23 cellular contexts compared by ENCODE assay signal in genomic region chr18:6211174-6211504, GRCh38.
DNase-seq lines count a peak whose midpoint lies in the region; ATAC-seq, FAIRE-seq and TF ChIP-seq lines count a peak whose summit lies in the region.
"Had no signal": no experiment of that assay in that cellular context is flagged by ENCODE, and none has a peak within 500 bp of the region (broad histone marks: within the 10 kb centered on the region; RNA-seq: fewer than 3 reads in every experiment).

No MANE protein-coding gene starts in this region.

- H3K79me2 ChIP-seq in MM.1S (ENCODE audit: low read length), result no peaks in the 10 kb centered on the region

- no peak for TF ChIP-seq CTCF in liver (IDR thresholded peaks at IDR 0.05; ENCODE audit: low read depth, low read length, missing input control)
- no peak for TF ChIP-seq CTCF in MM.1S (IDR thresholded peaks at IDR 0.05; ENCODE audit: low read length)
- no peak for TF ChIP-seq CTCF in Calu3 (IDR thresholded peaks at IDR 0.05; ENCODE audit: unreplicated experiment)

- H3K9ac ChIP-seq in liver (ENCODE audit: low read depth in 1 of 2, low read length in 2 of 2) (no peak overlapping the region), MM.1S (ENCODE audit: low read length) (no peak overlapping the region)
- H3K9ac ChIP-seq: BLaER1 had no signal

- H2AFZ ChIP-seq in MM.1S (ENCODE audit: low read length), result no peak overlapping the region

- no peak for DNase-seq in left lobe of liver (ENCODE audit: low spot score)
- DNase-seq in urothelium cell line (ENCODE audit: low spot score), result no peak
- no peak for DNase-seq in MM.1S
- no peak for DNase-seq in cerebellar cortex (ENCODE audit: low spot score)
- DNase-seq in Calu3, result no peak
- DNase-seq: 8988T; ACHN; BE2C; C1 segment of cervical spinal cord; CD4-positive, alpha-beta memory T cell; CD4-positive, CD25-positive, alpha-beta regulatory T cell; CD8-positive, alpha-beta memory T cell; COR-L47; DMS79 treated with DMSO at 0.1 percent for 48 hours; GF-D8 had no signal

- CTCF ChIA-PET in Calu3 (lab: Charles Lee), result no interaction called here

- H3K27ac Mint-ChIP-seq in Calu3 (ENCODE audit: unreplicated experiment), result no peak overlapping the region
- H3K27ac Mint-ChIP-seq: CD14-positive monocyte; CD4-positive, alpha-beta memory T cell; CD4-positive, CD25-positive, alpha-beta regulatory T cell; CD8-positive, alpha-beta memory T cell had no signal

- intact Hi-C loops in Calu3 (cut with micrococcal nuclease; ENCODE audit: unreplicated experiment), result no loop called here

- FAIRE-seq in urothelium cell line (lab: Jason Lieb, UNC), result peak; percentile 30
- FAIRE-seq: A204.1, D721Med, G401.6, GM12891, GM19239 had no signal

- H3K4me3 ChIP-seq in liver (ENCODE audit: low read depth in 1 of 3, low read length in 3 of 3), result no peak overlapping the region
- H3K4me3 ChIP-seq in MM.1S (ENCODE audit: low read length), result no peak overlapping the region
- H3K4me3 ChIP-seq: BLaER1 had no signal

- H3F3A ChIP-seq in MM.1S (ENCODE audit: insufficient read depth, low read length), result no peaks in the 10 kb centered on the region

- H3K36me3 Mint-ChIP-seq in Calu3 (ENCODE audit: insufficient read depth, unreplicated experiment), result no peaks in the 10 kb centered on the region
- H3K36me3 Mint-ChIP-seq: CD14-positive monocyte; CD4-positive, alpha-beta memory T cell; CD4-positive, CD25-positive, alpha-beta regulatory T cell; CD8-positive, alpha-beta memory T cell had no signal

- H3K9me3 ChIP-seq in liver (ENCODE audit: control insufficient read depth in 4 of 4, low read length in 3 of 4) (no peaks in the 10 kb centered on the region), MM.1S (replicated peaks; ENCODE audit: insufficient read depth, low read length) (no peaks in the 10 kb centered on the region)
- H3K9me3 ChIP-seq: BE2C, BLaER1 had no signal

- H3K36me3 ChIP-seq in liver (ENCODE audit: control insufficient read depth in 4 of 4, insufficient read depth in 3 of 4, low read depth in 1 of 4, low read length in 3 of 4) (no peaks in the 10 kb centered on the region), MM.1S (replicated peaks; ENCODE audit: insufficient read depth, low read length) (no peaks in the 10 kb centered on the region)
- H3K36me3 ChIP-seq: BE2C, BLaER1 had no signal

- no TSS peak for BruUV-seq in Calu3 (replicated peaks; lab: Mats Ljungman, UMichigan)

- H3K9me3 Mint-ChIP-seq in Calu3 (ENCODE audit: low read depth, unreplicated experiment), result no peaks in the 10 kb centered on the region
- H3K9me3 Mint-ChIP-seq: CD14-positive monocyte had no signal

- H3K27ac ChIP-seq in liver (ENCODE audit: low read depth in 1 of 2, low read length in 2 of 2), result peak overlapping the region; percentile 78 to 83
- H3K27ac ChIP-seq in MM.1S (ENCODE audit: low read length), result no peak overlapping the region
- H3K27ac ChIP-seq: BLaER1 had no signal

- peaks cover 0 to 11% (median 8%) of the 10 kb centered on the region in 4 donors for H3K4me1 ChIP-seq in liver (ENCODE audit: control insufficient read depth in 4 of 4, insufficient read depth in 4 of 4, low read length in 3 of 4)
- H3K4me1 ChIP-seq in MM.1S (ENCODE audit: low read length), result no peaks in the 10 kb centered on the region
- H3K4me1 ChIP-seq: BE2C, BLaER1 had no signal

- H3K4me1 Mint-ChIP-seq in Calu3 (ENCODE audit: low read depth, unreplicated experiment), result no peaks in the 10 kb centered on the region
- H3K4me1 Mint-ChIP-seq: CD4-positive, alpha-beta memory T cell; CD4-positive, CD25-positive, alpha-beta regulatory T cell; CD8-positive, alpha-beta memory T cell had no signal

- 46% methylated on average over 1 of the region's 1 CpG for WGBS in liver

- H3K9me2 ChIP-seq in MM.1S (replicated peaks; ENCODE audit: insufficient read depth, low read length), result no peaks in the 10 kb centered on the region

- TF ChIP-seq RAD21 in liver (IDR thresholded peaks at IDR 0.05), result no peak

- ATAC-seq in left lobe of liver, result peak; percentile 66

- no peaks in the 10 kb centered on the region for H4K20me1 ChIP-seq in MM.1S (ENCODE audit: insufficient read depth, low read length)
- H4K20me1 ChIP-seq: BLaER1 had no signal

- H3K4me2 ChIP-seq in MM.1S (ENCODE audit: low read depth, low read length), result no peak overlapping the region
- H3K4me2 ChIP-seq: BLaER1 had no signal

- no peaks in the 10 kb centered on the region for H3K27me3 ChIP-seq in liver (ENCODE audit: control insufficient read depth in 4 of 4, insufficient read depth in 4 of 4, low read length in 3 of 4)
- no peaks in the 10 kb centered on the region for H3K27me3 ChIP-seq in MM.1S (replicated peaks; ENCODE audit: insufficient read depth, low read length)
- H3K27me3 ChIP-seq: BE2C, BLaER1 had no signal

- H3K4me3 Mint-ChIP-seq in Calu3 (ENCODE audit: low read depth, unreplicated experiment), result no peak overlapping the region
- H3K4me3 Mint-ChIP-seq: CD14-positive monocyte; CD4-positive, alpha-beta memory T cell; CD4-positive, CD25-positive, alpha-beta regulatory T cell; CD8-positive, alpha-beta memory T cell had no signal

- H3K27me3 Mint-ChIP-seq in Calu3 (ENCODE audit: unreplicated experiment), result no peaks in the 10 kb centered on the region
- H3K27me3 Mint-ChIP-seq: CD4-positive, alpha-beta memory T cell; CD4-positive, CD25-positive, alpha-beta regulatory T cell; CD8-positive, alpha-beta memory T cell had no signal

TF ChIP-seq in liver, 16 proteins besides CTCF, POLR2A, EP300 and RAD21:
- TF ChIP-seq JUND (IDR thresholded peaks at IDR 0.05) (peak in 1 of 2 donors; percentile 12), HNF4A (conservative IDR thresholded peaks at IDR 0.05) (peak in 1 of 2 donors; percentile 2), GABPA (IDR thresholded peaks at IDR 0.05 in 1 of 2, conservative IDR thresholded peaks at IDR 0.05 in 1 of 2) (no peak), NR2F2 (IDR thresholded peaks at IDR 0.05) (no peak), RXRA (IDR thresholded peaks at IDR 0.05) (peak in 1 of 2 donors; percentile 40), ZBTB33 (IDR thresholded peaks at IDR 0.05) (peak; percentile 27)
